Comparison of ENCODE assay signal across 30 cellular contexts in genomic region chr11:38339835-38340440, GRCh38.
"Had no signal": no experiment of that assay in that cellular context is flagged by ENCODE, and none has a peak within 500 bp of the region (broad histone marks: within the 10 kb centered on the region; RNA-seq: fewer than 3 reads in every experiment).

No MANE protein-coding gene starts in this region.

- H3K9me3 ChIP-seq: MG63, Peyer's patch, SJSA1, SK-N-SH had no signal

- DNase-seq: Kasumi-1, MG63, MV-4-11, NCI-H1092, NCI-H1105, NCI-H1417 treated with DMSO at 0.1 percent for 48 hours, NCI-H1436 treated with DMSO at 0.1 percent for 48 hours, NCI-H1694 treated with DMSO at 0.1 percent for 48 hours, NCI-H187 treated with DMSO at 0.1 percent for 48 hours, NCI-H2029, NCI-H2081, NCI-H2171 treated with DMSO at 0.1 percent for 48 hours, NCI-H2227 treated with DMSO at 0.1 percent for 48 hours, NCI-H345, NCI-H446, NCI-H510A treated with DMSO at 0.1 percent for 48 hours, NCI-H524 treated with DMSO at 0.1 percent for 48 hours, NCI-H69, NCI-H748 treated with DMSO at 0.1 percent for 48 hours, NCI-H82, OCI-M1, PC-3, Peyer's patch, Right ventricle myocardium superior, RPMI8226, SHP77 treated with DMSO at 0.1 percent for 48 hours, SK-N-SH, SW 1271, T-helper 1 cell had no signal

- H3K27ac ChIP-seq: Peyer's patch, SJSA1 had no signal

- H3K9ac ChIP-seq: SK-N-SH had no signal

- H3K4me2 ChIP-seq: SK-N-SH had no signal

- H3K27me3 ChIP-seq: MG63, Peyer's patch, SJSA1 had no signal

- H3K36me3 ChIP-seq: MG63, Peyer's patch, SJSA1 had no signal

- H3K4me1 ChIP-seq: Peyer's patch, SJSA1 had no signal

- H3K9me2 ChIP-seq: SK-N-SH had no signal

- H3K4me3 ChIP-seq: MG63, Peyer's patch, SJSA1 had no signal
